Comparison of ENCODE assay signal across 10 cellular contexts in the genomic region with DNA sequence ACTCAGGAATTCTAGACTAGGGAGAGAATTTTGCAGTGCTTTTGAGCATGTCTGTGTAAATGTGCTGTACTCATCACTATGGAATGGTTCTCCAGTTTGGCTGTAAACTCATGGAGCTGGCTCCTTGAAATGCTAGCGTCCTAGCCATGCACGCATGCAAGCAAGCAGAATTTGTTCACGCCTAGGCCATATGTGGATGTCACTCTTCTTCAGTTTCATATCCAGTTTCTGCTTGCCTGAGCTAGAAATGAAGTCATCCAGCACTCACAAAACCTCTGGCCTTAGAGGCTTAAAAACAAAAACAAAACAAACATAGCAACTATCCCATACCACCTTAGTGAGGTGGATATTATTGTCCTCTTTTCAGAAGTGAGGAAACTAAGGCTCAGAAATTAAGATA. TPM values are rescaled to one million over a fixed set of nuclear protein-coding genes. Genes with fewer than 3 reads are reported as not detected.
DNase-seq lines count a peak whose midpoint lies in the region; ATAC-seq and TF ChIP-seq lines count a peak whose summit lies in the region.
"Not testable (repeated sequence)": the region's sequence is repeated elsewhere in the genome, so short reads cannot be mapped to it uniquely, and the experiment has no call there.
"Had no signal": no experiment of that assay in that cellular context is flagged by ENCODE, and none has a peak within 500 bp of the region (broad histone marks: within the 10 kb centered on the region; RNA-seq: fewer than 3 reads in every experiment).

No MANE protein-coding gene starts in this region.

- not testable (repeated sequence) for H3K36me3 ChIP-seq in upper lobe of right lung

- DNase-seq in left cardiac atrium, upper lobe of right lung: not testable (repeated sequence)

- not testable (repeated sequence) for H3K4me3 ChIP-seq in upper lobe of right lung

- H3K9me3 ChIP-seq in upper lobe of right lung = not testable (repeated sequence)

- not testable (repeated sequence) for H3K4me1 ChIP-seq in upper lobe of right lung

- not testable (repeated sequence) for TF ChIP-seq CTCF in upper lobe of right lung (IDR thresholded peaks at IDR 0.05)

- not testable (repeated sequence) for H3K27me3 ChIP-seq in upper lobe of right lung

- ATAC-seq in GM18520 (IDR thresholded peaks at IDR 0.05; ENCODE audit: unreplicated experiment) (peak; percentile 41), GM19452 (IDR thresholded peaks at IDR 0.05; ENCODE audit: unreplicated experiment) (peak; percentile 49), GM21619 (IDR thresholded peaks at IDR 0.05; ENCODE audit: unreplicated experiment) (peak; percentile 40), HG02973 (IDR thresholded peaks at IDR 0.05; ENCODE audit: unreplicated experiment) (peak; percentile 57), HG03432 (IDR thresholded peaks at IDR 0.05; ENCODE audit: unreplicated experiment) (peak; percentile 44), SK-N-SH treated with all-trans-retinoic acid at 6 μM for 48 hours (peak; percentile 44), left cardiac atrium (peak; percentile 44 to 59), upper lobe of right lung (peak; percentile 40)

- H3K27ac ChIP-seq in upper lobe of right lung = not testable (repeated sequence)

- intact Hi-C loops in left cardiac atrium (cut with DNase I); upper lobe of right lung (cut with DNase I): not testable (repeated sequence)

RNA-seq across cellular contexts. Expression of a gene that starts 37.6 kb away (rescaled TPM):
- total RNA-seq in left cardiac atrium (under 1 TPM; 0.09 to 0.16 TPM), upper lobe of right lung (not detected)
- total RNA-seq: Caco-2, sigmoid colon had no signal
